Comparison of ENCODE assay signal across 3 cellular contexts in genomic region chr18:54878662-54879058, GRCh38.
TF ChIP-seq lines count a peak whose summit lies in the region.

No MANE protein-coding gene starts in this region.

TF ChIP-seq in IMR-90, 13 proteins besides CTCF, POLR2A, EP300 and RAD21 (continued from another document):
- TF ChIP-seq NFE2L2 (IDR thresholded peaks at IDR 0.05; ENCODE audit: low read depth, low read length) (no peak), RCOR1 (IDR thresholded peaks at IDR 0.05; ENCODE audit: insufficient replicate concordance, low read length) (no peak), ELK1 (IDR thresholded peaks at IDR 0.05; ENCODE audit: borderline replicate concordance, low read depth, low read length) (no peak)
TF ChIP-seq in IMR-90: peak in this region for 0.

TF ChIP-seq in neural cell, 6 proteins besides CTCF, POLR2A, EP300 and RAD21 (continued from another document):
- TF ChIP-seq POLR2AphosphoS5 (IDR thresholded peaks at IDR 0.05) (no peak), SMC3 (conservative IDR thresholded peaks at IDR 0.05; ENCODE audit: poor library complexity) (no peak)
TF ChIP-seq in neural cell: peak in this region for 0.

TF ChIP-seq in HEK293T, 16 proteins besides CTCF, POLR2A, EP300 and RAD21 (continued from another document):
- no peak for TF ChIP-seq PKNOX1 (IDR thresholded peaks at IDR 0.05)
- no peak for TF ChIP-seq NFRKB (IDR thresholded peaks at IDR 0.05)
- no peak for TF ChIP-seq FOXA1 (IDR thresholded peaks at IDR 0.05)
- no peak for TF ChIP-seq ELF4 (IDR thresholded peaks at IDR 0.05)
- TF ChIP-seq ARNT (IDR thresholded peaks at IDR 0.05), result no peak
- no peak for TF ChIP-seq SUZ12 (IDR thresholded peaks at IDR 0.05)
- no peak for TF ChIP-seq ZNF384 (IDR thresholded peaks at IDR 0.05)
- no peak for TF ChIP-seq BHLHE40 (IDR thresholded peaks at IDR 0.05; ENCODE audit: borderline replicate concordance)
- no peak for TF ChIP-seq SP1 (IDR thresholded peaks at IDR 0.05)
- no peak for TF ChIP-seq CTBP1 (IDR thresholded peaks at IDR 0.05; ENCODE audit: borderline replicate concordance)
- TF ChIP-seq FOXM1 (IDR thresholded peaks at IDR 0.05; ENCODE audit: borderline replicate concordance), result no peak
- no peak for TF ChIP-seq HDGF (IDR thresholded peaks at IDR 0.05; ENCODE audit: borderline replicate concordance)
